13 cellular contexts compared by ENCODE assay signal in the genomic region with DNA sequence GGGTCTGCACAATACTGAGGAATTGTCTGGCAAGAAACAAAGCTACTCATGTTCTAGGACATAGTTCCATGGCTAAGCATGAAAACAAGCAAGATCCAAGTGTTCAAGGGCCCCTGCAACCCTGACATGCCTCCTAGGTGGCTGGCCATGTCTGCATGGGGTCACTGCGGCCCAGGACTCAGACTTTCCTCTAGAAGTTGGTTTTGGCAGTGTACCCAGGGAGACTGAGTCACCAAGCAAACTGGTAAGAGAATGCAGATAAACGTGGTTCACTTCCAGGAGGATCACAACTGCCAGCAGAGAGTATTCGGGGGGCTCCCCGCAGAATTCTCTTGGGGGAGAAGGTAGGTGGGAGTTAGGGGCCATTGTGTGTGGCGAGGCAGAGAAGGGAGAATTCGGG. TPM values are rescaled to one million over a fixed set of nuclear protein-coding genes. Genes with fewer than 3 reads are reported as not detected.
DNase-seq lines count a peak whose midpoint lies in the region; ATAC-seq and TF ChIP-seq lines count a peak whose summit lies in the region.
"Had no signal": no experiment of that assay in that cellular context is flagged by ENCODE, and none has a peak within 500 bp of the region (broad histone marks: within the 10 kb centered on the region; RNA-seq: fewer than 3 reads in every experiment).

No MANE protein-coding gene starts in this region.

- H3K4me3 Mint-ChIP-seq in activated CD4-positive, alpha-beta T cell treated with anti-CD3 and anti-CD28 coated beads, Interleukin-2, amount 10 ng/mL, durations not matched to agents 24 days and 14 days, result no peak overlapping the region
- H3K4me3 Mint-ChIP-seq in endothelial cell (ENCODE audit: unreplicated experiment), result no peak overlapping the region
- H3K4me3 Mint-ChIP-seq: activated CD4-positive, alpha-beta memory T cell treated with anti-CD3 and anti-CD28 coated beads, Interleukin-2, amount 10 ng/mL, durations not matched to agents 7 days and 5 days; memory B cell had no signal

- intact Hi-C loops in activated CD4-positive, alpha-beta T cell treated with anti-CD3 and anti-CD28 coated beads, Interleukin-2, amount 10 ng/mL, durations not matched to agents 24 days and 14 days (cut with micrococcal nuclease), result no loop called here
- intact Hi-C loops in right cardiac atrium (cut with DNase I), result loop anchor here in 1 of 4 donors (5.0 kb wide), 1 partner anchor 43 kb away; no protein-coding TSS in a partner anchor

- peaks cover 24% of the 10 kb centered on the region for H3K36me3 Mint-ChIP-seq in activated CD4-positive, alpha-beta T cell treated with anti-CD3 and anti-CD28 coated beads, Interleukin-2, amount 10 ng/mL, durations not matched to agents 24 days and 14 days (ENCODE audit: low read depth)
- no peaks in the 10 kb centered on the region for H3K36me3 Mint-ChIP-seq in endothelial cell (ENCODE audit: low read depth, unreplicated experiment)

- TF ChIP-seq CTCF in thoracic aorta (IDR thresholded peaks at IDR 0.05), result no peak
- no peak for TF ChIP-seq CTCF in endothelial cell (IDR thresholded peaks at IDR 0.05; ENCODE audit: unreplicated experiment)

- no peak for DNase-seq in activated CD4-positive, alpha-beta T cell treated with anti-CD3 and anti-CD28 coated beads, Interleukin-2, amount 10 ng/mL, durations not matched to agents 24 days and 14 days
- no peak for DNase-seq in activated CD4-positive, alpha-beta T cell treated with anti-CD3 and anti-CD28 coated beads for 4 hours
- peak in 1 of 3 donors; percentile 55 for DNase-seq in right cardiac atrium
- peak; percentile 79 for DNase-seq in thoracic aorta (ENCODE audit: low spot score)
- no peak for DNase-seq in endothelial cell (ENCODE audit: low spot score)
- DNase-seq in AML-193 (lab: John Stamatoyannopoulos, UW), result no peak
- no peak for DNase-seq in T-helper 1 cell
- DNase-seq: activated CD4-positive, alpha-beta memory T cell treated with anti-CD3 and anti-CD28 coated beads, Interleukin-2, amount 10 ng/mL, durations not matched to agents 7 days and 5 days; NCI-H526 treated with DMSO at 0.1 percent for 48 hours had no signal

- H3K4me3 ChIP-seq in right cardiac atrium (ENCODE audit: low read length), result no peak overlapping the region
- H3K4me3 ChIP-seq in thoracic aorta, result peak overlapping the region; percentile 32

- 73% methylated on average over 6 of the region's 6 CpGs for WGBS in right cardiac atrium

- H3K27ac Mint-ChIP-seq in activated CD4-positive, alpha-beta T cell treated with anti-CD3 and anti-CD28 coated beads, Interleukin-2, amount 10 ng/mL, durations not matched to agents 24 days and 14 days, result peak overlapping the region; percentile 56
- no peak overlapping the region for H3K27ac Mint-ChIP-seq in endothelial cell (ENCODE audit: unreplicated experiment)
- H3K27ac Mint-ChIP-seq: activated CD4-positive, alpha-beta memory T cell treated with anti-CD3 and anti-CD28 coated beads, Interleukin-2, amount 10 ng/mL, durations not matched to agents 7 days and 5 days; memory B cell; progenitor cell of endocrine pancreas had no signal

- peak; percentile 2 to 57 for ATAC-seq in right cardiac atrium
- peak; percentile 30 for ATAC-seq in thoracic aorta (ENCODE audit: insufficient number of reproducible peaks, low FRiP score, low read depth)

- no peaks in the 10 kb centered on the region for H3K9me3 ChIP-seq in right cardiac atrium (ENCODE audit: control insufficient read depth, low read length)
- no peaks in the 10 kb centered on the region for H3K9me3 ChIP-seq in thoracic aorta

- peaks cover 48% of the 10 kb centered on the region for H3K4me1 Mint-ChIP-seq in activated CD4-positive, alpha-beta T cell treated with anti-CD3 and anti-CD28 coated beads, Interleukin-2, amount 10 ng/mL, durations not matched to agents 24 days and 14 days
- peaks cover 7% of the 10 kb centered on the region for H3K4me1 Mint-ChIP-seq in endothelial cell (ENCODE audit: unreplicated experiment)

- H3K27me3 Mint-ChIP-seq in activated CD4-positive, alpha-beta T cell treated with anti-CD3 and anti-CD28 coated beads, Interleukin-2, amount 10 ng/mL, durations not matched to agents 24 days and 14 days, result no peaks in the 10 kb centered on the region
- peaks cover 4% of the 10 kb centered on the region for H3K27me3 Mint-ChIP-seq in endothelial cell (ENCODE audit: unreplicated experiment)
- H3K27me3 Mint-ChIP-seq: memory B cell had no signal

- H3K4me1 ChIP-seq in right cardiac atrium (ENCODE audit: control insufficient read depth, insufficient read depth, low read length) (peaks cover 5% of the 10 kb centered on the region), thoracic aorta (ENCODE audit: control insufficient read depth in 1 of 2, low read depth in 2 of 2) (peaks cover 69 to 93% of the 10 kb centered on the region in 2 donors)

- peak overlapping the region; percentile 37 for H3K27ac ChIP-seq in angular gyrus (ENCODE audit: low read depth, low read length)
- H3K27ac ChIP-seq in right cardiac atrium (ENCODE audit: low read length), result peak overlapping the region; percentile 77
- peak overlapping the region; percentile 92 for H3K27ac ChIP-seq in thoracic aorta
- H3K27ac ChIP-seq: HL-60 had no signal

- no peaks in the 10 kb centered on the region for H3K36me3 ChIP-seq in thoracic aorta

- H3K27me3 ChIP-seq in right cardiac atrium (ENCODE audit: control insufficient read depth, insufficient read depth), result no peaks in the 10 kb centered on the region
- H3K27me3 ChIP-seq in thoracic aorta (replicated peaks; ENCODE audit: insufficient read depth), result no peaks in the 10 kb centered on the region

- H3K9me3 Mint-ChIP-seq in activated CD4-positive, alpha-beta T cell treated with anti-CD3 and anti-CD28 coated beads, Interleukin-2, amount 10 ng/mL, durations not matched to agents 24 days and 14 days, result no peaks in the 10 kb centered on the region
- no peaks in the 10 kb centered on the region for H3K9me3 Mint-ChIP-seq in endothelial cell (ENCODE audit: unreplicated experiment)
- H3K9me3 Mint-ChIP-seq: activated CD4-positive, alpha-beta memory T cell treated with anti-CD3 and anti-CD28 coated beads, Interleukin-2, amount 10 ng/mL, durations not matched to agents 7 days and 5 days; memory B cell had no signal

RNA-seq across cellular contexts. Expression of a gene that starts 7.4 kb away (rescaled TPM):
- total RNA-seq in activated CD4-positive, alpha-beta T cell treated with anti-CD3 and anti-CD28 coated beads, Interleukin-2, amount 10 ng/mL, durations not matched to agents 24 days and 14 days, result 108 TPM in 2 replicates
- 10 to 100 TPM; 10.5 to 15.1 (median 11.7) TPM for total RNA-seq in right cardiac atrium
- polyA plus RNA-seq in right cardiac atrium, result 11.2 TPM
- total RNA-seq in thoracic aorta, result 100 to 1,000 TPM; 151 to 311 TPM
- total RNA-seq in endothelial cell (ENCODE audit: unreplicated experiment), result 32.3 TPM

Comparison
In these comparisons a context has a peak if more than half of its experiments do, and no peak if none do; other contexts are left out.
1. H3K27ac ChIP-seq: peak in every context shown above with its lines; median percentile 92 in thoracic aorta; 77 in right cardiac atrium; 37 in angular gyrus.